ENCODE assay signal across 9 cellular contexts in genomic region chr22:43263645-43264514, GRCh38.
A peak's percentile ranks its signal among the peaks of the same experiment; 100 is the strongest.
DNase-seq lines count a peak whose midpoint lies in the region; ATAC-seq, FAIRE-seq and TF ChIP-seq lines count a peak whose summit lies in the region.
"Had no signal": no experiment of that assay in that cellular context is flagged by ENCODE, and none has a peak within 500 bp of the region (broad histone marks: within the 10 kb centered on the region; RNA-seq: fewer than 3 reads in every experiment).

No MANE protein-coding gene starts in this region.

- H2BK5ac ChIP-seq in neuronal stem cell (ENCODE audit: low read length) = no peak overlapping the region

- ATAC-seq in GM19438 (IDR thresholded peaks at IDR 0.05; ENCODE audit: low read depth, unreplicated experiment) (peak; percentile 56), T-helper 17 cell (peak; percentile 90), left colon (peak; percentile 59)

- FAIRE-seq in astrocyte (lab: Jason Lieb, UNC) = no peak

- intact Hi-C loops in left colon (cut with DNase I, micrococcal nuclease) = no loop called here

- WGBS in neuronal stem cell (ENCODE audit: extremely low coverage in 2 of 2, insufficient read length in 2 of 2, insufficient replicate concordance in 1 of 2), 2 donors = no CpG with 5 or more reads among the region's 27 CpGs

- no peak overlapping the region for H3K27ac ChIP-seq in HUES6 (ENCODE audit: low read depth, low read length)
- H3K27ac ChIP-seq in astrocyte (ENCODE audit: low read depth, low read length) = peak overlapping the region; percentile 49
- H3K27ac ChIP-seq in neuronal stem cell (replicated peaks; ENCODE audit: low read length) = no peak overlapping the region
- H3K27ac ChIP-seq: parathyroid adenoma had no signal

- H4K20me1 ChIP-seq in astrocyte (ENCODE audit: insufficient read depth, low read length) = no peaks in the 10 kb centered on the region

- no peak overlapping the region for H3K18ac ChIP-seq in neuronal stem cell (ENCODE audit: low read length)

- H4K91ac ChIP-seq in neuronal stem cell (ENCODE audit: low read depth, low read length, poor library complexity) = no peak overlapping the region

- H3K9ac ChIP-seq in HUES6 (ENCODE audit: low read length) (peak overlapping the region; percentile 1), astrocyte (ENCODE audit: low read length) (peak overlapping the region; percentile 66), neuronal stem cell (ENCODE audit: low read depth, low read length, poor library complexity) (no peak overlapping the region)
- H3K9ac ChIP-seq: parathyroid adenoma had no signal

- no peak overlapping the region for H2BK120ac ChIP-seq in neuronal stem cell (ENCODE audit: low read depth, low read length)

- no peak overlapping the region for H2BK15ac ChIP-seq in neuronal stem cell (ENCODE audit: low read length)

- no peaks in the 10 kb centered on the region for H3K79me2 ChIP-seq in astrocyte (ENCODE audit: insufficient read depth, low read length)
- H3K79me2 ChIP-seq: parathyroid adenoma had no signal

- H3K4me1 Mint-ChIP-seq in T-helper 17 cell (peaks cover 24% of the 10 kb centered on the region), astrocyte (ENCODE audit: low read depth, unreplicated experiment) (peaks cover 22% of the 10 kb centered on the region)

- H4K8ac ChIP-seq in neuronal stem cell (ENCODE audit: low read depth, low read length) = no peak overlapping the region

- H3K9me3 ChIP-seq in HUES6 (ENCODE audit: control insufficient read depth, insufficient read depth, low read depth, low read length) (no peaks in the 10 kb centered on the region), T-helper 17 cell (ENCODE audit: control insufficient read depth, low read length, poor library complexity, severe bottlenecking) (no peaks in the 10 kb centered on the region), astrocyte (ENCODE audit: insufficient read depth, low read depth, low read length) (no peaks in the 10 kb centered on the region), neuronal stem cell (replicated peaks in 1 of 2; ENCODE audit: control insufficient read depth in 2 of 2, insufficient read depth in 1 of 2, low read depth in 1 of 2, low read length in 2 of 2) (peaks cover 0 to 4% of the 10 kb centered on the region in 2 donors)

- DNase-seq in AML-193 (lab: John Stamatoyannopoulos, UW) = peak; percentile 68 to 71
- peak; percentile 37 to 70 (median 65) for DNase-seq in T-helper 17 cell
- DNase-seq in astrocyte (ENCODE audit: low read depth) = peak; percentile 92
- peak; percentile 64 to 72 for DNase-seq in left colon
- peak; percentile 63 for DNase-seq in stimulated activated CD8-positive, alpha-beta memory T cell treated with anti-CD3 and anti-CD28 coated beads, Interleukin-12 subunit alpha, Interleukin-12 subunit beta, amount 100 ng/mL, for 24 hours (ENCODE audit: extremely low read depth)
- DNase-seq in neuronal stem cell (ENCODE audit: low spot score) = no peak

- H3K27me3 Mint-ChIP-seq in T-helper 17 cell (no peaks in the 10 kb centered on the region), astrocyte (ENCODE audit: low read depth, unreplicated experiment) (peaks cover 69% of the 10 kb centered on the region)

- no peak overlapping the region for H3K23ac ChIP-seq in neuronal stem cell (ENCODE audit: low read depth, low read length, poor library complexity)

- H3K4me2 ChIP-seq in astrocyte (ENCODE audit: low read length) = peak overlapping the region; percentile 84
- no peak overlapping the region for H3K4me2 ChIP-seq in neuronal stem cell (ENCODE audit: insufficient read depth, low read length, poor library complexity, severe bottlenecking)

- H3K79me1 ChIP-seq in neuronal stem cell (ENCODE audit: low read depth, low read length) = peaks cover 6% of the 10 kb centered on the region

- no peaks in the 10 kb centered on the region for H3K9me3 Mint-ChIP-seq in astrocyte (ENCODE audit: unreplicated experiment)

- H3K4me1 ChIP-seq in HUES6 (ENCODE audit: control insufficient read depth, insufficient read depth, low read length) (peaks cover 22% of the 10 kb centered on the region; the same call in 1 of the 2 replicates), astrocyte (ENCODE audit: insufficient read depth, low read length) (peaks cover 20% of the 10 kb centered on the region), neuronal stem cell (ENCODE audit: control insufficient read depth in 2 of 2, insufficient read depth in 1 of 2, low read depth in 1 of 2, low read length in 2 of 2) (peaks cover under 1 to 16% of the 10 kb centered on the region in 2 donors)
- H3K4me1 ChIP-seq: parathyroid adenoma had no signal

- H3K4ac ChIP-seq in neuronal stem cell (ENCODE audit: low read length) = no peak overlapping the region

- no peak overlapping the region for H2BK12ac ChIP-seq in neuronal stem cell (ENCODE audit: low read length)

- no peak overlapping the region for H3K14ac ChIP-seq in neuronal stem cell (ENCODE audit: low read length)

- H3K27ac Mint-ChIP-seq in T-helper 17 cell = peak overlapping the region; percentile 97
- H3K27ac Mint-ChIP-seq in astrocyte (ENCODE audit: unreplicated experiment) = no peak overlapping the region

- H3K36me3 Mint-ChIP-seq in T-helper 17 cell (ENCODE audit: low read depth) (no peaks in the 10 kb centered on the region), astrocyte (ENCODE audit: low read depth, unreplicated experiment) (peaks cover 2% of the 10 kb centered on the region)

- H3K4me3 ChIP-seq in HUES6 (ENCODE audit: low read depth, low read length) (no peak overlapping the region; the same call in 1 of the 2 replicates), astrocyte (ENCODE audit: insufficient read depth, low read depth, low read length) (peak overlapping the region; percentile 30), neuronal stem cell (ENCODE audit: low read length in 2 of 2) (no peak overlapping the region)

- TF ChIP-seq CTCF in astrocyte (IDR thresholded peaks at IDR 0.05; ENCODE audit: insufficient read depth, low read depth, low read length) = no peak

- peak overlapping the region; percentile 54 for H2AFZ ChIP-seq in astrocyte (ENCODE audit: low read depth, low read length)
- H2AFZ ChIP-seq in neuronal stem cell (ENCODE audit: low read length) = no peak overlapping the region
- H2AFZ ChIP-seq: parathyroid adenoma had no signal

- H3K27me3 ChIP-seq in HUES6 (ENCODE audit: control insufficient read depth, insufficient read depth, low read length) = no peaks in the 10 kb centered on the region; the same call in 1 of the 2 replicates
- H3K27me3 ChIP-seq in astrocyte (ENCODE audit: insufficient read depth, low read length) = peaks cover 47% of the 10 kb centered on the region
- H3K27me3 ChIP-seq in neuronal stem cell (ENCODE audit: control insufficient read depth in 3 of 3, insufficient read depth in 3 of 3, low read depth in 1 of 3, low read length in 3 of 3) = peaks cover 0 to 88% (median 0%) of the 10 kb centered on the region in 3 experiments

- H3K4me3 Mint-ChIP-seq in T-helper 17 cell (peak overlapping the region; percentile 91), astrocyte (ENCODE audit: unreplicated experiment) (no peak overlapping the region)

- H3K36me3 ChIP-seq in HUES6 (ENCODE audit: control insufficient read depth, insufficient read depth, low read length) = no peaks in the 10 kb centered on the region
- no peaks in the 10 kb centered on the region for H3K36me3 ChIP-seq in astrocyte (ENCODE audit: insufficient read depth, low read length)
- peaks cover 0 to 18% of the 10 kb centered on the region in 2 donors for H3K36me3 ChIP-seq in neuronal stem cell (replicated peaks in 1 of 2; ENCODE audit: control insufficient read depth in 2 of 2, insufficient read depth in 2 of 2, low read length in 2 of 2)

- H2AK5ac ChIP-seq in neuronal stem cell (ENCODE audit: low read depth, low read length) = no peak overlapping the region
